8 cellular contexts compared by ENCODE assay signal in the genomic region with DNA sequence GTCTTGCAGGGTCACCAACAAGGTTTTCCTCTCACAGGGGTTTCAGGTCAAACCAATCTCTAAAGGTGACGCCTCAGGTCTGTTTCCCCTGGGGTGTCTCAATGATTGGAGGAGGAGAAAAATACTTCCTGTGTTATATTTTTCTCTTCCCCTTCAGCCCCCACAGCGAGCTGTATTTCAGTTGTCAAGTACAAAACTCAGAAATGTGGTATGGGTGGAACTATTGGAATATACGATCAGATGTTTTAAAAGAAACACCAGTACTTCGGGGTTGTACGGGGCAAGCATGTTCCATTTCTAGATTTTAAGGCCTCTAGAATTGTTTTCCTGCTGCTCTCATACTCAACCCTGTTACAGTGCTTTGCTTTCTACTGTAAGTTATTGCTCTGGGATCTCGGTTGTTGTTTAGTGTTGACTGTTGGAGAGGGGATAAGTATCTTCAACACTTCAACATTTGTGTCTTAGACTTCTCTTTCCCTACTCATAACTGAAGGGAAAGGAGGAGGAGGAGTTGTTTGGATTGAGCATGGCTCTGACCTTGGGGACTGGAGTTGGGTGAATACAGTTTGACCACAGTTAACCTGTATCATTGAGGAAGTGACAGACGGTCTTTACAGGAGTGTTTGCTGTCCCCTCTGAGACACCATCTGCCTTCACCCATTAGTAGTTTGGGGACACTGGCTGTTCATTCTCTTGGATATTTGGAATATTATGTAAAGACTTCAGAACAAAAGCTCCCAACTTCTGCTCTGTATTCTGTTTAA. TPM values are rescaled to one million over a fixed set of nuclear protein-coding genes. Genes with fewer than 3 reads are reported as not detected.
DNase-seq lines count a peak whose midpoint lies in the region; TF ChIP-seq lines count a peak whose summit lies in the region.

No MANE protein-coding gene starts in this region.

- no peak for DNase-seq in HFF-Myc (ENCODE audit: extremely low read depth, low read depth)
- peak; percentile 43 for DNase-seq in activated CD4-positive, alpha-beta memory T cell treated with anti-CD3 and anti-CD28 coated beads for 36 hours
- no peak for DNase-seq in stomach
- no peak for DNase-seq in AG08396 (ENCODE audit: low spot score)
- no peak for DNase-seq in inferior parietal cortex (ENCODE audit: extremely low spot score)
- no peak for DNase-seq in HEK293T (ENCODE audit: extremely low spot score)

- TF ChIP-seq EP300 in stomach (IDR thresholded peaks at IDR 0.05) = no peak

- peak overlapping the region; percentile 84 to 100 (median 98) for H3K27ac ChIP-seq in stomach

- WGBS in stomach, 5 donors = 3 to 7% (median 4%) methylated on average over 7 of the region's 7 CpGs

- peak overlapping the region; percentile 98 for H3K27ac Mint-ChIP-seq in activated CD4-positive, alpha-beta memory T cell treated with anti-CD3 and anti-CD28 coated beads for 36 hours

- H3K4me1 ChIP-seq in ES-I3 (ENCODE audit: insufficient read depth, low read length) (peaks cover 29% of the 10 kb centered on the region), iPS-15b (ENCODE audit: control insufficient read depth, insufficient read depth, low read length) (peaks cover 46% of the 10 kb centered on the region), stomach (peaks cover 51 to 67% (median 62%) of the 10 kb centered on the region in 4 donors)

- CTCF ChIA-PET in activated CD4-positive, alpha-beta memory T cell treated with anti-CD3 and anti-CD28 coated beads for 36 hours (lab: Charles Lee) = interaction anchor here (0.6 to 4.5 kb wide), 3 partner anchors 23 to 60 kb away, joined by 3 to 33 read pairs (median 3); no protein-coding TSS in a partner anchor
- CTCF ChIA-PET in HEK293T (lab: Yijun Ruan, JAX) = no interaction called here

- H3K9me3 Mint-ChIP-seq in activated CD4-positive, alpha-beta memory T cell treated with anti-CD3 and anti-CD28 coated beads for 36 hours = no peaks in the 10 kb centered on the region

- H3K36me3 ChIP-seq in ES-I3 (ENCODE audit: insufficient read depth, low read length) (no peaks in the 10 kb centered on the region), iPS-15b (ENCODE audit: control insufficient read depth, insufficient read depth, low read length) (no peaks in the 10 kb centered on the region), stomach (no peaks in the 10 kb centered on the region)

- H3K9ac ChIP-seq in ES-I3 (ENCODE audit: low read depth, low read length) = peak overlapping the region; percentile 70
- no peak overlapping the region for H3K9ac ChIP-seq in iPS-15b (ENCODE audit: low read depth, low read length)

- peaks cover 62% of the 10 kb centered on the region for H3K4me1 Mint-ChIP-seq in activated CD4-positive, alpha-beta memory T cell treated with anti-CD3 and anti-CD28 coated beads for 36 hours (ENCODE audit: low read depth)

- H3K4me3 ChIP-seq in HFF-Myc (replicated peaks; ENCODE audit: low read depth, low read length) = peak overlapping the region; percentile 83
- H3K4me3 ChIP-seq in iPS-15b (ENCODE audit: low read depth, low read length) = peak overlapping the region; percentile 95
- H3K4me3 ChIP-seq in stomach = peak overlapping the region; percentile 69 to 92 (median 82)

- peak overlapping the region; percentile 100 for H3K4me3 Mint-ChIP-seq in activated CD4-positive, alpha-beta memory T cell treated with anti-CD3 and anti-CD28 coated beads for 36 hours

- intact Hi-C loops in activated CD4-positive, alpha-beta memory T cell treated with anti-CD3 and anti-CD28 coated beads for 36 hours (cut with micrococcal nuclease) = loop anchor here (1.0 kb wide), 1 partner anchor 10 kb away; no protein-coding TSS in a partner anchor
- intact Hi-C loops in stomach (cut with DNase I; ENCODE audit: low total_unique reads) = no loop called here

- H3K27me3 ChIP-seq in iPS-15b (ENCODE audit: control insufficient read depth, insufficient read depth, low read length) (peaks cover 30% of the 10 kb centered on the region), stomach (no peaks in the 10 kb centered on the region)

- POLR2A ChIA-PET in activated CD4-positive, alpha-beta memory T cell treated with anti-CD3 and anti-CD28 coated beads for 36 hours (lab: Charles Lee) = interaction anchor here (0.5 to 2.9 kb wide), 3 partner anchors 18 to 371 kb away, joined by 3 to 14 read pairs (median 3); no protein-coding TSS in a partner anchor
- POLR2A ChIA-PET in HEK293T (lab: Yijun Ruan, JAX) = no interaction called here

- no peak for TF ChIP-seq POLR2A in stomach (IDR thresholded peaks at IDR 0.05)

- peaks cover 5% of the 10 kb centered on the region for H3K36me3 Mint-ChIP-seq in activated CD4-positive, alpha-beta memory T cell treated with anti-CD3 and anti-CD28 coated beads for 36 hours

- TF ChIP-seq CTCF in HFF-Myc (IDR thresholded peaks at IDR 0.05; ENCODE audit: low read depth, low read length, missing control alignments) (no peak), stomach (IDR thresholded peaks at IDR 0.05) (no peak)

- H3K9me3 ChIP-seq in ES-I3 (ENCODE audit: control insufficient read depth, insufficient read depth, low read length) = no peaks in the 10 kb centered on the region
- no peaks in the 10 kb centered on the region for H3K9me3 ChIP-seq in iPS-15b (ENCODE audit: control insufficient read depth, insufficient read depth, low read length)
- H3K9me3 ChIP-seq in stomach = no peaks in the 10 kb centered on the region

- peaks cover 1% of the 10 kb centered on the region for H3K27me3 Mint-ChIP-seq in activated CD4-positive, alpha-beta memory T cell treated with anti-CD3 and anti-CD28 coated beads for 36 hours

TF ChIP-seq in HEK293T, 16 proteins besides CTCF, POLR2A, EP300 and RAD21:
- TF ChIP-seq NFRKB (IDR thresholded peaks at IDR 0.05) (no peak), FOXA1 (IDR thresholded peaks at IDR 0.05) (no peak), LEF1 (IDR thresholded peaks at IDR 0.05; ENCODE audit: borderline replicate concordance) (no peak), L3MBTL2 (conservative IDR thresholded peaks at IDR 0.05) (no peak), ZNF384 (IDR thresholded peaks at IDR 0.05) (no peak)

RNA-seq across cellular contexts. Expression of gene MAPKAPK2, which starts 2.0 kb away (rescaled TPM):
- 10 to 100 TPM; 96.9 to 97.4 TPM for total RNA-seq in activated CD4-positive, alpha-beta memory T cell treated with anti-CD3 and anti-CD28 coated beads for 36 hours
- 10 to 100 TPM; 22.6 to 78.0 (median 43.9) TPM for total RNA-seq in stomach
- polyA plus RNA-seq in stomach = 10 to 100 TPM; 30.1 to 60.8 (median 55.4) TPM

RNA-seq across cellular contexts. Expression of gene DYRK3, which starts 51.3 kb away (rescaled TPM):
- 10 to 100 TPM; 10.1 to 11.4 TPM for total RNA-seq in activated CD4-positive, alpha-beta memory T cell treated with anti-CD3 and anti-CD28 coated beads for 36 hours
- total RNA-seq in stomach = 10 to 100 TPM in 1 of 5 donors, 1 to 10 TPM in 3, not detected in 1; 1.2 to 21.9 (median 4.7) TPM
- 1 to 10 TPM; 1.5 to 3.2 (median 2.1) TPM for polyA plus RNA-seq in stomach
